15 cellular contexts compared by ENCODE assay signal in genomic region chr9:132978451-132979087, GRCh38. TPM values are rescaled to one million over a fixed set of nuclear protein-coding genes. Genes with fewer than 3 reads are reported as not detected.
A peak's percentile ranks its signal among the peaks of the same experiment; 100 is the strongest.
DNase-seq lines count a peak whose midpoint lies in the region; ATAC-seq, FAIRE-seq and TF ChIP-seq lines count a peak whose summit lies in the region.
"Had no signal": no experiment of that assay in that cellular context is flagged by ENCODE, and none has a peak within 500 bp of the region (broad histone marks: within the 10 kb centered on the region; RNA-seq: fewer than 3 reads in every experiment).

GFI1B (plus strand) TSS chr9:132978694; CDS start chr9:132986679, 7,985 bp downstream.

- 12% methylated on average over 24 of the region's 24 CpGs for WGBS in GM12878 (ENCODE audit: insufficient coverage, insufficient replicate concordance, low lambda C conversion rate, missing lambda C conversion rate)

- ATAC-seq in GM12878 (no peak), GM21526 (IDR thresholded peaks at IDR 0.05; ENCODE audit: low FRiP score, unreplicated experiment) (no peak), GM21367 (IDR thresholded peaks at IDR 0.05; ENCODE audit: unreplicated experiment) (no peak)
- no peak for ATAC-seq in natural killer cell treated with Interleukin-12 subunit alpha and Interleukin-12 subunit beta and Interleukin-15 and Interleukin-18, amount 100 ng/mL, for 72 hours

- H3K27me3 ChIP-seq in Loucy (ENCODE audit: insufficient read depth, low read length, poor library complexity, severe bottlenecking) = peaks cover 5% of the 10 kb centered on the region
- peaks cover 6% of the 10 kb centered on the region in 2 experiments; a peak in 1 of 4 replicates for H3K27me3 ChIP-seq in GM12878 (replicated peaks in 1 of 2; ENCODE audit: control insufficient read depth in 2 of 2, insufficient read depth in 2 of 2, low read length in 1 of 2)

- H3K9ac ChIP-seq in Loucy (ENCODE audit: low read depth, low read length, poor library complexity, severe bottlenecking) = peak within 1 kb of the TSS; percentile 99
- no peak within 1 kb of the TSS for H3K9ac ChIP-seq in GM12878 (ENCODE audit: control insufficient read depth, insufficient read depth, low read length)

- H4K20me1 ChIP-seq in Loucy (ENCODE audit: insufficient read depth, low read length, poor library complexity, severe bottlenecking) (no peaks in the 10 kb centered on the region), GM12878 (ENCODE audit: control insufficient read depth, insufficient read depth) (no peaks in the 10 kb centered on the region)

- no peaks in the 10 kb centered on the region for H3K36me3 ChIP-seq in Loucy (ENCODE audit: insufficient read depth, low read length)
- H3K36me3 ChIP-seq in GM12878 (ENCODE audit: control insufficient read depth in 2 of 2, insufficient read depth in 2 of 2, low read length in 1 of 2) = no peaks in the 10 kb centered on the region
- H3K36me3 ChIP-seq: neutrophil, Peyer's patch had no signal

- no peaks in the 10 kb centered on the region for H3K9me3 Mint-ChIP-seq in natural killer cell treated with Interleukin-12 subunit alpha and Interleukin-12 subunit beta and Interleukin-15 and Interleukin-18, amount 100 ng/mL, for 72 hours

- no peaks in the 10 kb centered on the region for H3K36me3 Mint-ChIP-seq in natural killer cell treated with Interleukin-12 subunit alpha and Interleukin-12 subunit beta and Interleukin-15 and Interleukin-18, amount 100 ng/mL, for 72 hours

- DNase-seq in NCI-H1105 treated with DMSO at 0.1 percent for 48 hours (lab: John Stamatoyannopoulos, UW) (peak; percentile 10), NCI-H1105 (lab: John Stamatoyannopoulos, UW) (no peak), GM12878 (ENCODE audit: low read depth, low spot score) (no peak)
- no peak for DNase-seq in natural killer cell treated with Interleukin-12 subunit alpha and Interleukin-12 subunit beta and Interleukin-15 and Interleukin-18, amount 100 ng/mL, for 72 hours (ENCODE audit: low spot score)
- no peak for DNase-seq in activated naive CD4-positive, alpha-beta T cell treated with anti-CD3 and anti-CD28 coated beads, Interleukin-2, amount 50 U/mL, for 16 hours
- DNase-seq: GOT3, NCI-H1092 had no signal

- peak within 1 kb of the TSS; percentile 76 for H3K4me3 Mint-ChIP-seq in natural killer cell treated with Interleukin-12 subunit alpha and Interleukin-12 subunit beta and Interleukin-15 and Interleukin-18, amount 100 ng/mL, for 72 hours

- H3K4me3 ChIP-seq in Loucy (ENCODE audit: low read length, poor library complexity, severe bottlenecking) = peak within 1 kb of the TSS; percentile 85
- H3K4me3 ChIP-seq in GM12878 = no peak within 1 kb of the TSS
- H3K4me3 ChIP-seq: Peyer's patch had no signal

- TF ChIP-seq RAD21 in GM12878 (IDR thresholded peaks at IDR 0.05; ENCODE audit: insufficient read depth, low read depth, low read length) = no peak

- H3K9me3 ChIP-seq in Loucy (ENCODE audit: insufficient read depth, low read depth, low read length) = no peaks in the 10 kb centered on the region
- H3K9me3 ChIP-seq in GM12878 (replicated peaks; ENCODE audit: control insufficient read depth, insufficient read depth, low read length) = no peaks in the 10 kb centered on the region; the same call in 2 of the 3 replicates
- H3K9me3 ChIP-seq: neutrophil, Peyer's patch had no signal

- H3K27ac ChIP-seq in GM12878 (ENCODE audit: control insufficient read depth, insufficient read depth) = no peak within 1 kb of the TSS
- H3K27ac ChIP-seq: neutrophil, Peyer's patch, VCaP had no signal

- no peak for TF ChIP-seq EP300 in GM12878 (IDR thresholded peaks at IDR 0.05; ENCODE audit: borderline replicate concordance in 1 of 2, control insufficient read depth in 1 of 2, low read depth in 2 of 2, low read length in 2 of 2)

- peaks cover 18 to 27% of the 10 kb centered on the region in 2 donors for H3K27me3 Mint-ChIP-seq in natural killer cell treated with Interleukin-12 subunit alpha and Interleukin-12 subunit beta and Interleukin-15 and Interleukin-18, amount 100 ng/mL, for 72 hours

- intact Hi-C loops in GM12878 (cut with micrococcal nuclease; ENCODE audit: unreplicated experiment) = loop anchor here (10.0 kb wide), 1 partner anchor 174 kb away; no protein-coding TSS in a partner anchor

- TF ChIP-seq CTCF in Loucy (conservative IDR thresholded peaks at IDR 0.05; ENCODE audit: low read length) (no peak), GM12878 (IDR thresholded peaks at IDR 0.05 in 2 of 3, conservative IDR thresholded peaks at IDR 0.05 in 1 of 3; ENCODE audit: control insufficient read depth in 2 of 3, extremely low read depth in 1 of 3, insufficient read depth in 1 of 3, low read depth in 3 of 3, low read length in 3 of 3) (no peak)

- H3K79me2 ChIP-seq in Loucy (ENCODE audit: insufficient read depth, low read length) (peaks cover 57% of the 10 kb centered on the region), GM12878 (ENCODE audit: control insufficient read depth, insufficient read depth, low read length) (no peaks in the 10 kb centered on the region)

- no peak for FAIRE-seq in GM12878 (lab: Jason Lieb, UNC)

- no peaks in the 10 kb centered on the region for H3K9me2 ChIP-seq in Loucy (replicated peaks; ENCODE audit: low read depth, low read length)

- 0 out of 2 replicates have a peak within 1 kb of the TSS, but pooled peaks have one; percentile 17 for H2AFZ ChIP-seq in Loucy (ENCODE audit: low read length)
- no peak within 1 kb of the TSS for H2AFZ ChIP-seq in GM12878 (ENCODE audit: control insufficient read depth, low read depth, low read length)

- RAD21 ChIA-PET in GM12878 (lab: Charles Lee; ENCODE audit: unreplicated experiment) = interaction anchor here (0.7 to 1.2 kb wide), 4 partner anchors 27 to 525 kb away, joined by 3 to 5 read pairs (median 3); partner anchors contain the start of gene CACFD1

- H3F3A ChIP-seq in Loucy (ENCODE audit: low read depth) = 0 out of 2 replicates have a peak, but pooled peaks cover 9% of the 10 kb centered on the region

- CTCF ChIA-PET in GM12878 (lab: Yijun Ruan, JAX) = interaction anchor here (0.6 to 2.9 kb wide), 13 partner anchors 14 to 1298 kb away, joined by 3 to 16 read pairs (median 5); no protein-coding TSS in a partner anchor

- BruUV-seq in GM12878 (replicated peaks; lab: Mats Ljungman, UMichigan) = no TSS peak

- SMC1A ChIA-PET in GM12878 (lab: Charles Lee; ENCODE audit: uncharacterized antibody, unreplicated experiment) = interaction anchor here (0.9 to 1.6 kb wide), 4 partner anchors 12 to 76 kb away, joined by 3 to 6 read pairs (median 3); no protein-coding TSS in a partner anchor

- POLR2A ChIA-PET in GM12878 (lab: Charles Lee) = no interaction called here

- in situ Hi-C loops in GM12878 (cut with MboI) = no loop called here

- no peak within 1 kb of the TSS for H3K27ac Mint-ChIP-seq in natural killer cell treated with Interleukin-12 subunit alpha and Interleukin-12 subunit beta and Interleukin-15 and Interleukin-18, amount 100 ng/mL, for 72 hours

- peaks cover 6 to 8% of the 10 kb centered on the region in 2 donors for H3K4me1 Mint-ChIP-seq in natural killer cell treated with Interleukin-12 subunit alpha and Interleukin-12 subunit beta and Interleukin-15 and Interleukin-18, amount 100 ng/mL, for 72 hours (ENCODE audit: low read depth in 2 of 2)

- H3K4me1 ChIP-seq in Loucy (ENCODE audit: insufficient read depth, low read length, poor library complexity, severe bottlenecking) (peaks cover 46% of the 10 kb centered on the region), GM12878 (ENCODE audit: control insufficient read depth, insufficient read depth, low read length) (no peaks in the 10 kb centered on the region)

- no peak for TF ChIP-seq POLR2A in GM12878 (IDR thresholded peaks at IDR 0.05; ENCODE audit: low read depth, low read length)

- H3K4me2 ChIP-seq in Loucy (ENCODE audit: low read depth, low read length, poor library complexity, severe bottlenecking) = peak within 1 kb of the TSS; percentile 95
- H3K4me2 ChIP-seq in GM12878 (ENCODE audit: control insufficient read depth, insufficient read depth) = no peak within 1 kb of the TSS

RNA-seq across cellular contexts. Expression of gene GFI1B, which starts in this region (rescaled TPM):
- not detected in 2 replicates for total RNA-seq in GM12878 (2013; cell fraction: nucleolus; rRNA removed)
- total RNA-seq in GM12878 (2014; rRNA removed) = not detected in 2 replicates
- not detected in 2 replicates for total RNA-seq in GM12878 (2014; rRNA removed; fragmentation: Illumina TruSeq; extraction: Trizol)
- total RNA-seq in GM12878 (2021) = not detected in 2 replicates
- polyA plus RNA-seq in GM12878 (2011; ENCODE audit: low read depth) = not detected
- 0.11 and 0.29 TPM in 2 replicates for polyA plus RNA-seq in GM12878 (2011; rRNA removed)
- 0.07 and 0.13 TPM in 2 replicates for polyA plus RNA-seq in GM12878 (2011; cell fraction: cytosol; rRNA removed)
- polyA plus RNA-seq in GM12878 (2011; cell fraction: nucleus; rRNA removed) = 0.15 and 0.18 TPM in 2 replicates
- polyA plus RNA-seq in GM12878 (2012) = not detected in 2 replicates
- 0.04 TPM in 1 of 2 replicates, not detected in the other for polyA plus RNA-seq in GM12878 (2014; fragmentation: Illumina TruSeq; extraction: Trizol)
- not detected for polyA plus RNA-seq in GM12878 (2014; fragmentation: Nextera tagmentation; extraction: Ambion mirVana)
- polyA plus RNA-seq in GM12878 (2014; rRNA removed) = not detected in 2 replicates
- polyA plus RNA-seq in GM12878 (2016; fragmentation: Nextera tagmentation; extraction: Ambion mirVana) = under 1 TPM in 1 of 2 experiments, not detected in 1; 0.05 TPM
- polyA minus RNA-seq in GM12878 (2011; rRNA and poly(A)+ RNA removed) = not detected in 2 replicates
- polyA minus RNA-seq in GM12878 (2011; cell fraction: cytosol; rRNA and poly(A)+ RNA removed) = not detected in 2 replicates
- polyA minus RNA-seq in GM12878 (2011; cell fraction: nucleus; rRNA and poly(A)+ RNA removed) = not detected in 2 replicates
- total RNA-seq in natural killer cell treated with Interleukin-12 subunit alpha and Interleukin-12 subunit beta and Interleukin-15 and Interleukin-18, amount 100 ng/mL, for 72 hours = under 1 TPM in 1 of 2 donors, not detected in 1; 0.45 TPM
- total RNA-seq: A673, epithelial cell of proximal tubule had no signal
